Comparison of ENCODE assay signal across 10 cellular contexts in genomic region chr1:169694304-169694703, GRCh38. TPM values are rescaled to one million over a fixed set of nuclear protein-coding genes. Genes with fewer than 3 reads are reported as not detected.
DNase-seq lines count a peak whose midpoint lies in the region; ATAC-seq and TF ChIP-seq lines count a peak whose summit lies in the region.
"Had no signal": no experiment of that assay in that cellular context is flagged by ENCODE, and none has a peak within 500 bp of the region (broad histone marks: within the 10 kb centered on the region; RNA-seq: fewer than 3 reads in every experiment).

No MANE protein-coding gene starts in this region.

- TF ChIP-seq CTCF in neutrophil (IDR thresholded peaks at IDR 0.05) (no peak), right atrium auricular region (IDR thresholded peaks at IDR 0.05) (peak in 1 of 2 donors; percentile 13)

- H3K4me1 Mint-ChIP-seq in activated CD4-positive, alpha-beta T cell treated with anti-CD3 and anti-CD28 coated beads, Interleukin-2, amount 10 ng/mL, durations not matched to agents 7 days and 5 days, result peaks cover 96% of the 10 kb centered on the region

- peak overlapping the region; percentile 89 for H3K27ac ChIP-seq in neutrophil
- H3K27ac ChIP-seq in substantia nigra (ENCODE audit: low read depth, low read length, poor library complexity, severe bottlenecking), result no peak overlapping the region
- H3K27ac ChIP-seq in right atrium auricular region, result no peak overlapping the region
- H3K27ac ChIP-seq: esophagus squamous epithelium had no signal

- ATAC-seq in HG02763 (IDR thresholded peaks at IDR 0.05; ENCODE audit: unreplicated experiment), result peak; percentile 45

- H3K36me3 ChIP-seq in neutrophil (peaks cover 87% of the 10 kb centered on the region), right atrium auricular region (no peaks in the 10 kb centered on the region)
- H3K36me3 ChIP-seq: esophagus squamous epithelium had no signal

- no peaks in the 10 kb centered on the region for H3K9me3 ChIP-seq in neutrophil
- no peaks in the 10 kb centered on the region for H3K9me3 ChIP-seq in right atrium auricular region
- H3K9me3 ChIP-seq: esophagus squamous epithelium had no signal

- DNase-seq in activated CD4-positive, alpha-beta T cell treated with anti-CD3 and anti-CD28 coated beads, Interleukin-2, amount 10 ng/mL, durations not matched to agents 7 days and 5 days, result peak; percentile 79
- DNase-seq in activated CD4-positive, alpha-beta T cell treated with anti-CD3 and anti-CD28 coated beads for 4 hours, result no peak
- peak in 4 of 5 donors; percentile 12 to 89 (median 30) for DNase-seq in T-helper 1 cell
- DNase-seq in substantia nigra (lab: John Stamatoyannopoulos, UW), result no peak
- no peak for DNase-seq in SK-N-DZ (ENCODE audit: low spot score)
- no peak for DNase-seq in right atrium auricular region (ENCODE audit: low spot score)
- DNase-seq: esophagus squamous epithelium, NCI-H226 had no signal

- H3K36me3 Mint-ChIP-seq in activated CD4-positive, alpha-beta T cell treated with anti-CD3 and anti-CD28 coated beads, Interleukin-2, amount 10 ng/mL, durations not matched to agents 7 days and 5 days (ENCODE audit: low read depth), result peaks cover 86% of the 10 kb centered on the region

- no peaks in the 10 kb centered on the region for H3K27me3 Mint-ChIP-seq in activated CD4-positive, alpha-beta T cell treated with anti-CD3 and anti-CD28 coated beads, Interleukin-2, amount 10 ng/mL, durations not matched to agents 7 days and 5 days

- H3K27me3 ChIP-seq in neutrophil (no peaks in the 10 kb centered on the region), right atrium auricular region (no peaks in the 10 kb centered on the region)
- H3K27me3 ChIP-seq: esophagus squamous epithelium had no signal

- no peaks in the 10 kb centered on the region for H3K9me3 Mint-ChIP-seq in activated CD4-positive, alpha-beta T cell treated with anti-CD3 and anti-CD28 coated beads, Interleukin-2, amount 10 ng/mL, durations not matched to agents 7 days and 5 days

- peak overlapping the region; percentile 91 for H3K27ac Mint-ChIP-seq in activated CD4-positive, alpha-beta T cell treated with anti-CD3 and anti-CD28 coated beads, Interleukin-2, amount 10 ng/mL, durations not matched to agents 7 days and 5 days

- H3K4me1 ChIP-seq in neutrophil (ENCODE audit: control insufficient read depth in 1 of 2, insufficient read depth in 1 of 2, low read depth in 1 of 2, low read length in 1 of 2) (peaks cover 83 to 95% of the 10 kb centered on the region in 2 experiments), right atrium auricular region (no peaks in the 10 kb centered on the region)
- H3K4me1 ChIP-seq: esophagus squamous epithelium had no signal

- POLR2A ChIA-PET in activated CD4-positive, alpha-beta T cell treated with anti-CD3 and anti-CD28 coated beads, Interleukin-2, amount 10 ng/mL, durations not matched to agents 7 days and 5 days (lab: Charles Lee), result interaction anchor here (0.9 to 2.4 kb wide), 3 partner anchors 12 to 108 kb away, joined by 4 to 6 read pairs (median 5); partner anchors contain the start of gene F5

- H3K4me3 ChIP-seq in neutrophil (ENCODE audit: low read depth in 1 of 2, low read length in 1 of 2) (peak overlapping the region; percentile 44 to 57), right atrium auricular region (no peak overlapping the region)
- H3K4me3 ChIP-seq: esophagus squamous epithelium had no signal

- peak overlapping the region; percentile 49 for H3K4me3 Mint-ChIP-seq in activated CD4-positive, alpha-beta T cell treated with anti-CD3 and anti-CD28 coated beads, Interleukin-2, amount 10 ng/mL, durations not matched to agents 7 days and 5 days

- CTCF ChIA-PET in activated CD4-positive, alpha-beta T cell treated with anti-CD3 and anti-CD28 coated beads, Interleukin-2, amount 10 ng/mL, durations not matched to agents 7 days and 5 days (lab: Charles Lee), result interaction anchor here (0.6 to 3.9 kb wide), 8 partner anchors 9 to 96 kb away, joined by 3 to 15 read pairs (median 4); no protein-coding TSS in a partner anchor

RNA-seq across cellular contexts. Expression of gene SELL, which starts 17.1 kb away (rescaled TPM):
- 100 to 1,000 TPM; 568 to 595 TPM for total RNA-seq in activated CD4-positive, alpha-beta T cell treated with anti-CD3 and anti-CD28 coated beads, Interleukin-2, amount 10 ng/mL, durations not matched to agents 7 days and 5 days
- not detected in 2 replicates for polyA plus RNA-seq in SK-N-DZ (2014; cell fraction: cytosol; rRNA removed)
- polyA plus RNA-seq in SK-N-DZ (2014; cell fraction: nucleus; rRNA removed), result not detected in 2 replicates
- total RNA-seq in right atrium auricular region, result 1 to 10 TPM in 1 of 2 donors, under 1 TPM in 1; 0.74 to 2.2 TPM

RNA-seq across cellular contexts. Expression of gene SELE, which starts 39.6 kb away (rescaled TPM):
- total RNA-seq in activated CD4-positive, alpha-beta T cell treated with anti-CD3 and anti-CD28 coated beads, Interleukin-2, amount 10 ng/mL, durations not matched to agents 7 days and 5 days, result not detected
- not detected in 2 replicates for polyA plus RNA-seq in SK-N-DZ (2014; cell fraction: cytosol; rRNA removed)
- not detected in 2 replicates for polyA plus RNA-seq in SK-N-DZ (2014; cell fraction: nucleus; rRNA removed)
- total RNA-seq in right atrium auricular region, result under 1 TPM; 0.11 to 0.94 TPM

Comparison
In these comparisons a context has a peak if more than half of its experiments do, and no peak if none do; other contexts are left out.
1. DNase-seq: peak in activated CD4-positive, alpha-beta T cell treated with anti-CD3 and anti-CD28 coated beads, Interleukin-2, amount 10 ng/mL, durations not matched to agents 7 days and 5 days (single experiment) and T-helper 1 cell (4 of 5); none in activated CD4-positive, alpha-beta T cell treated with anti-CD3 and anti-CD28 coated beads for 4 hours (0 of 2), substantia nigra (0 of 49), SK-N-DZ (single experiment) and right atrium auricular region (single experiment).
2. H3K4me3 ChIP-seq: peak in neutrophil (2 of 2); none in right atrium auricular region (0 of 2).
3. RNA of gene SELL, which starts 17.1 kb away (total RNA-seq): 568 to 595 TPM in activated CD4-positive, alpha-beta T cell treated with anti-CD3 and anti-CD28 coated beads, Interleukin-2, amount 10 ng/mL, durations not matched to agents 7 days and 5 days; 0.74 to 2.2 TPM in right atrium auricular region; every median in the first group is over 100 times any median in the second.